In the genomic region with DNA sequence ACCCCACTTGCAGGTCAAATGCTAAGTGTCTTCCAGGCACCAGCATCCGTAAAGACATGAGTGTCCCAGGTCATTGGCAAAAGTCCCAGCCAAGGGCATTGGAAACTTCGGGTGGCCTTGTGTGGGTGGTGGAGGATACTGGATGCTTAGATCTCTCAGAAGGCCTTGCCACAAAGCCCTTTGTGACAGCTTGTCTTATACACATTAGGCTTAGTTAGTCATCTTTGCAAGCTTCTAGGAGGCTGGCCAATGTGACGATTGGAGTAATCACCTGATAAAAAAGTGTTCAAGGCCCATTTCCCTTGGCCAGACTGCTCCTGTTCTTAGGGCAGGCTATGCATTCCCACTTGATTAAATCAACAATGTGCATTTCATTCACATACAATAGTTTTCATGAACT, we compare ENCODE assay signal across 22 cellular contexts. TPM values are rescaled to one million over a fixed set of nuclear protein-coding genes. Genes with fewer than 3 reads are reported as not detected.
DNase-seq lines count a peak whose midpoint lies in the region; ATAC-seq and TF ChIP-seq lines count a peak whose summit lies in the region.
"Had no signal": no experiment of that assay in that cellular context is flagged by ENCODE, and none has a peak within 500 bp of the region (broad histone marks: within the 10 kb centered on the region; RNA-seq: fewer than 3 reads in every experiment).

No MANE protein-coding gene starts in this region.

- TF ChIP-seq CTCF in WERI-Rb-1 (IDR thresholded peaks at IDR 0.05; ENCODE audit: low read depth, low read length) (no peak), testis (IDR thresholded peaks at IDR 0.05) (no peak)

- H3K27me3 ChIP-seq in WERI-Rb-1 (ENCODE audit: insufficient read depth, low read depth, severe bottlenecking): no peaks in the 10 kb centered on the region
- H3K27me3 ChIP-seq in testis: no peaks in the 10 kb centered on the region

- ATAC-seq in GM19463 (IDR thresholded peaks at IDR 0.05; ENCODE audit: unreplicated experiment): no peak
- ATAC-seq: A549, GM12878, GM23338 had no signal

- H3K9me3 ChIP-seq in WERI-Rb-1 (ENCODE audit: severe bottlenecking): peaks cover 4% of the 10 kb centered on the region
- H3K9me3 ChIP-seq in testis: no peaks in the 10 kb centered on the region
- H3K9me3 ChIP-seq: A549, Caco-2 had no signal

- 22 to 46% methylated on average over 3 of the region's 3 CpGs for WGBS in testis, 2 donors

- intact Hi-C loops in testis (cut with DNase I; ENCODE audit: low total_unique reads): no loop called here

- peak overlapping the region; percentile 55 for H3K27ac ChIP-seq in WERI-Rb-1
- H3K27ac ChIP-seq in testis: no peak overlapping the region
- H3K27ac ChIP-seq: 22Rv1, A549, C4-2B had no signal

- no peak for TF ChIP-seq POLR2A in testis (IDR thresholded peaks at IDR 0.05)

- H3K36me3 ChIP-seq in WERI-Rb-1 (no peaks in the 10 kb centered on the region), testis (ENCODE audit: low read depth, missing control alignments) (no peaks in the 10 kb centered on the region)

- H3K4me1 ChIP-seq in testis: peaks cover 17% of the 10 kb centered on the region
- H3K4me1 ChIP-seq: A549, Caco-2 had no signal

- peak; percentile 4 for DNase-seq in DMS 273 (lab: John Stamatoyannopoulos, UW; ENCODE audit: unreplicated experiment)
- no peak for DNase-seq in DMS 273 treated with DMSO at 0.1 percent for 48 hours (lab: John Stamatoyannopoulos, UW)
- DNase-seq in WERI-Rb-1: peak; percentile 21
- DNase-seq in kidney tubule cell (ENCODE audit: low spot score): peak; percentile 61
- DNase-seq in testis: peak; percentile 68
- no peak for DNase-seq in mesenteric fat pad (ENCODE audit: low spot score)
- DNase-seq: AML-193; Caco-2; CD4-positive, alpha-beta T cell; DMS53; DND-41; EL; HCEC 1CT had no signal

- H3K4me3 ChIP-seq in WERI-Rb-1 (ENCODE audit: low read depth, low read length) (no peak overlapping the region), testis (no peak overlapping the region)
- H3K4me3 ChIP-seq: A549, GM12878, GM23338 had no signal

RNA-seq across cellular contexts. Expression of a gene that starts 26.9 kb away (rescaled TPM):
- total RNA-seq in testis: not detected
- polyA plus RNA-seq in testis (ENCODE audit: insufficient read depth, low read depth, low replicate concordance): not detected
- not detected for total RNA-seq in mesenteric fat pad
- total RNA-seq: Caco-2; CD4-positive, alpha-beta T cell; G401; GM12878; GM23338; HT-29 had no signal
- polyA plus RNA-seq: A549, BJ, GM12878, GM23338 had no signal

Comparison
In these comparisons a context has a peak if more than half of its experiments do, and no peak if none do; other contexts are left out.
1. DNase-seq: peak in DMS 273 (single experiment), WERI-Rb-1 (single experiment), kidney tubule cell (single experiment) and testis (single experiment); none in DMS 273 treated with DMSO at 0.1 percent for 48 hours (single experiment) and mesenteric fat pad (single experiment).